In the genomic region with DNA sequence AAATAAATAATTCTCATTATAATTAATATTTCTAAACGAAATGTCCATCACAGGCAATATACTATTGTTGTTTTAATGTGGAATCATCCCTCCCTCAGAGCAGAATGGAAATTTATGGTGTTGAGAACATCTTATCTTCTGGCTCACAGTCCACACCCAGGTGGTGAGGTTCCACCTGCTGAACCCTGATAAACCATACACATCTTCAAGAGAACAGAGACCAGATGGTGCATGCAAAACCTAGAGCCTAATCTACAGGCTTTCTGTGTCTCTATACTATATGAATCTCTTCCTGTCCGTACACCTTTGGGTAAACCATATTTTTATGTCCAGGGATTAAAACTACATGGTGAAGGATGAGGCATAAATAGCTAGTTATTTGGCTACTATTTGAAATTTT, we compare ENCODE assay signal across 1 cellular context.
A peak's percentile ranks its signal among the peaks of the same experiment; 100 is the strongest.
TF ChIP-seq lines count a peak whose summit lies in the region.

No MANE protein-coding gene starts in this region.

TF ChIP-seq in K562, 482 proteins besides CTCF, POLR2A, EP300 and RAD21 (continued from another document):
- no peak for TF ChIP-seq ZMIZ1 (IDR thresholded peaks at IDR 0.05; ENCODE audit: low read depth in 2 of 2, low read length in 2 of 2)
- peak; percentile 58; the same call in 1 of the 2 replicates for TF ChIP-seq ARID1B (IDR thresholded peaks at IDR 0.05)
- peak; percentile 74 for TF ChIP-seq CBFA2T3 (IDR thresholded peaks at IDR 0.05)
- 0 out of 2 replicates have a peak, but pooled peaks have one; percentile 20 for TF ChIP-seq NFIC (IDR thresholded peaks at IDR 0.05)
- peak; percentile 76 for TF ChIP-seq TCF3 (CRISPR knock-in tag; IDR thresholded peaks at IDR 0.05)
